In the genomic region with DNA sequence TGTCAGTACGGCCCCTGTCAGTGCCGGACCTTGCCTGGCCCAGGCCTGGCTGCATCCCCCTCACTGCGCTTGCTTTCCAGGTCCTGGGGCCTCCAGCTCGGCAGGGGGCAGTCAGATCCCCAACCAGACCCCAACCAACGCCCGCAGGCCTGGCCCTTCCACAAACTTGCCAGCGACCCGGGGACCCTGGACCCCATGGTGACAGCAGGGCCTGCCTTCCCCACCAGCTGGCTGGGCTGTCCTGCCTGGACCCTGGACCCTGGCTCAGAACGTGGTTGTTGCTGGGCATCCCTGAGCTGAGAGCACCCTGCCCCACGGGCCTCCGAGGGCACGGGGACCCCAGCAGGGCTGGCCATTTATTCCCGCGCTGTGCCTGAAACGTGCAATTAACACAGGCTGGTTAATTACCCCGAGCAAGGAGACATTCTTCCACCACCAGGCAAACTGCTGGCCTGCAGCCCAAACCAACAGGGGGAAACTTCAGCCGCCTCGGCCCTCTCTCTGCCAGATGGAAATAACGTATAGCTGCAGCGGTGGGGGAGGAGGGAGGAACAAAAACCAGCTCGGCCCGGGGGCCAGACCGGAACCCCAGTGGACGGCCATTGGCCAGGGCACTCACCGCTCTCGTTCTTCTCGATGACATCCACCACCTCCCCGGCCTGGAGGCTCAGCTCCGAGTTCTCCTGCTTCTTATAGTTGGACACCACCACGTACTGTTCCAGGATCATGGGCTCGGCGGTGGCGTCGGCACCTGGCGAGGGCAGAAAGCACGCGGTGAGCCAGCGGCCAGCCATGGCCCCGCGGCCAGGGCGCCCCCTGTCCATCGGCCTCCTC, we compare ENCODE assay signal across 8 cellular contexts.
DNase-seq lines count a peak whose midpoint lies in the region; ATAC-seq and TF ChIP-seq lines count a peak whose summit lies in the region.

No MANE protein-coding gene starts in this region.

- H3K9me3 ChIP-seq in OCI-LY1 (ENCODE audit: low read length) (no peaks in the 10 kb centered on the region), mucosa of descending colon (no peaks in the 10 kb centered on the region), aorta (ENCODE audit: control insufficient read depth, low read length) (no peaks in the 10 kb centered on the region)

- H2AFZ ChIP-seq in OCI-LY1 (ENCODE audit: low read length), result no peak overlapping the region

- H3K27ac ChIP-seq in OCI-LY1 (ENCODE audit: low read depth, low read length, poor library complexity, severe bottlenecking), result no peak overlapping the region
- H3K27ac ChIP-seq in cingulate gyrus (ENCODE audit: low read depth, low read length), result peak overlapping the region; percentile 79
- peak overlapping the region; percentile 58 to 92 for H3K27ac ChIP-seq in aorta (ENCODE audit: low read depth in 1 of 2, low read length in 2 of 2)

- intact Hi-C loops in mucosa of descending colon (cut with DNase I, micrococcal nuclease) (loop anchor here in 1 of 2 donors (10.0 kb wide), 1 partner anchor 46 kb away; no protein-coding TSS in a partner anchor), aorta (cut with DNase I) (loop anchor here in 1 of 2 donors (5.0 kb wide), 1 partner anchor 38 kb away; no protein-coding TSS in a partner anchor)

- ATAC-seq in HG02571 (IDR thresholded peaks at IDR 0.05; ENCODE audit: unreplicated experiment), result peak; percentile 30
- peak; percentile 12 for ATAC-seq in mucosa of descending colon
- ATAC-seq in aorta (ENCODE audit: low FRiP score), result peak; percentile 30

- H3K9me2 ChIP-seq in OCI-LY1 (ENCODE audit: low read depth, low read length), result no peaks in the 10 kb centered on the region

- H3K4me1 ChIP-seq in OCI-LY1 (ENCODE audit: insufficient read depth, low read length, severe bottlenecking) (no peaks in the 10 kb centered on the region), mucosa of descending colon (ENCODE audit: low read depth) (peaks cover 7% of the 10 kb centered on the region), aorta (ENCODE audit: control insufficient read depth in 1 of 2, insufficient read depth in 2 of 2, low read length in 2 of 2) (no peaks in the 10 kb centered on the region)

- peak; percentile 31 for DNase-seq in NCI-H1694 treated with DMSO at 0.1 percent for 48 hours (lab: John Stamatoyannopoulos, UW)
- DNase-seq in NCI-H1694 (lab: John Stamatoyannopoulos, UW), result no peak
- DNase-seq in mucosa of descending colon, result peak in 1 of 3 donors; percentile 43
- peak; percentile 66 to 81 for DNase-seq in aorta
- DNase-seq in HT-29 (ENCODE audit: low spot score), result no peak

- no peak overlapping the region for H3K4me3 ChIP-seq in OCI-LY1 (ENCODE audit: low read depth, low read length, poor library complexity, severe bottlenecking)
- H3K4me3 ChIP-seq in mucosa of descending colon, result no peak overlapping the region
- H3K4me3 ChIP-seq in aorta (ENCODE audit: low read length in 2 of 2), result peak overlapping the region; percentile 42 to 70

- TF ChIP-seq CTCF in OCI-LY1 (IDR thresholded peaks at IDR 0.05; ENCODE audit: low read length), result no peak
- TF ChIP-seq CTCF in mucosa of descending colon (IDR thresholded peaks at IDR 0.05), result no peak

- WGBS in aorta, 2 donors, result 3 to 4% methylated on average over 38 to 42 of the region's 42 CpGs

- H3K79me2 ChIP-seq in OCI-LY1 (ENCODE audit: insufficient read depth, low read length), result no peaks in the 10 kb centered on the region

- no peaks in the 10 kb centered on the region for H3F3A ChIP-seq in OCI-LY1 (ENCODE audit: insufficient read depth, low read length)

- H3K4me2 ChIP-seq in OCI-LY1 (ENCODE audit: low read length), result 0 out of 2 replicates have a peak overlapping the region, but pooled peaks have one; percentile 17

- H3K27me3 ChIP-seq in OCI-LY1 (ENCODE audit: insufficient read depth, low read length) (peaks cover 11% of the 10 kb centered on the region; the same call in 1 of the 2 replicates), aorta (ENCODE audit: control insufficient read depth in 1 of 2, insufficient read depth in 2 of 2, low read length in 1 of 2) (no peaks in the 10 kb centered on the region)

- H3K9ac ChIP-seq in OCI-LY1 (ENCODE audit: low read length), result no peak overlapping the region

- H3K36me3 ChIP-seq in OCI-LY1 (ENCODE audit: insufficient read depth, low read length) (no peaks in the 10 kb centered on the region; the same call in 1 of the 2 replicates), mucosa of descending colon (ENCODE audit: low read depth) (no peaks in the 10 kb centered on the region), aorta (ENCODE audit: control insufficient read depth in 1 of 2, insufficient read depth in 2 of 2, low read length in 1 of 2) (no peaks in the 10 kb centered on the region)

- H4K20me1 ChIP-seq in OCI-LY1 (ENCODE audit: insufficient read depth, low read length), result no peaks in the 10 kb centered on the region

Comparison
In these comparisons a context has a peak if more than half of its experiments do, and no peak if none do; other contexts are left out.
1. DNase-seq: peak in NCI-H1694 treated with DMSO at 0.1 percent for 48 hours (single experiment) and aorta (2 of 2); none in NCI-H1694 (single experiment) and HT-29 (single experiment).
2. H3K4me3 ChIP-seq: peak in aorta (2 of 2); none in OCI-LY1 (single experiment) and mucosa of descending colon (single experiment).
3. Peak in every context shown above with its lines, with median percentiles within 50 percentile points of each other: ATAC-seq.